In the genomic region with DNA sequence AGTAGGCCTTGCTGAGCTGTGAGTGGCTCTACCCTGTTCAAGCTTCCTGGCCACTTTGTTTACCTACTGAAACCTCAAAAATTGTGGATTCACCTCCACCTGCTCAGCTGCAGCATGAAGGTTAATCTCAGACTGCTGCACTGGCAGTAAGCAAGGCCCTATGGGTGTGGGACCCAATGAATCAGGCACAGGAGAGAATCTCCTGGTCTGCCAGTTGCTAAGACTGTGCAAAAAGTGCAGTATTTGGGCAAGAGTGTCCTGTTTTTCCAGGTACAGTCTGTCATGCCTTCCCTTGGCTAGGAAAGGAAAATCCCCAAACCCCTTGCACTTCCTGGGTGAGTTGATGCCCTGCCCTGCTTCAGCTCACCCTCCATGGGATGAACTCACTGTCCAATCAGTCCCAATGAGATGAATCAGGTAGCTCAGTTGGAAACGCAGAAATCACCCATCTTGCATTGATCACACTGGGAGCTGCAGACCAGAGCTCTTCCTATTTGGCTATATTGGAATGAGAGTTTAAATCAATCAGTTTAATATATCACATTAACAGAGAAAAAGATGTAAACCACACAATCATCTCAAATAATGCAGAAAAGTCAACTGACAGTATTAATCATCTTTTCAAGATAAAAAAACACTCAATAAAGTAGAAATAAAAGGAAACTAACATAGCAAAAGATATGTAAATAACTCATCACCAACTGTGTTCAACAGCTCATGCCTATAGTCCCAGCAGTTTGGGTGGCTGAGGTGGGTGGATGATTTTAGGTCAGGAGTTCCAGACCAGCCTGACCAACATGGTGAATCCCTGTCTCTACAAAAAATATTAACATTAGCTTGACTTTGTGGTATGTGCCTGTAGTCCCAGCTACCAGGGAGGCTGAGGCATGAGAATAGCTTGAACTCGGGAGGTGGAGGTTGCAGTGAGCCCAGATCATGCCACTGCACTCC, we compare ENCODE assay signal across 6 cellular contexts.
A peak's percentile ranks its signal among the peaks of the same experiment; 100 is the strongest.
DNase-seq lines count a peak whose midpoint lies in the region; ATAC-seq and TF ChIP-seq lines count a peak whose summit lies in the region.
"Not testable (repeated sequence)": the region's sequence is repeated elsewhere in the genome, so short reads cannot be mapped to it uniquely, and the experiment has no call there.

No MANE protein-coding gene starts in this region.

- not testable (repeated sequence) for H3K4me1 ChIP-seq in gastroesophageal sphincter; right cardiac atrium (ENCODE audit: control insufficient read depth, insufficient read depth, low read length); mucosa of descending colon (ENCODE audit: low read depth); upper lobe of left lung

- not testable (repeated sequence) for H3K27ac ChIP-seq in gastroesophageal sphincter; right cardiac atrium (ENCODE audit: low read length); upper lobe of left lung

- H3K9me3 Mint-ChIP-seq in stimulated activated effector memory CD8-positive, alpha-beta T cell treated with anti-CD3 and anti-CD28 coated beads, Interleukin-12 subunit alpha, Interleukin-12 subunit beta, amount 100 ng/mL, for 72 hours, result not testable (repeated sequence)

- intact Hi-C loops in right cardiac atrium (cut with DNase I); mucosa of descending colon (cut with DNase I, micrococcal nuclease): not testable (repeated sequence)

- H3K4me1 Mint-ChIP-seq in stimulated activated effector memory CD8-positive, alpha-beta T cell treated with anti-CD3 and anti-CD28 coated beads, Interleukin-12 subunit alpha, Interleukin-12 subunit beta, amount 100 ng/mL, for 72 hours, result not testable (repeated sequence)

- not testable (repeated sequence) for H3K36me3 ChIP-seq in gastroesophageal sphincter; mucosa of descending colon (ENCODE audit: low read depth); upper lobe of left lung

- ATAC-seq in gastroesophageal sphincter (peak; percentile 51), right cardiac atrium (peak; percentile 49 to 52), mucosa of descending colon (peak; percentile 36), upper lobe of left lung (ENCODE audit: low FRiP score in 2 of 2) (peak; percentile 67 to 90)
- peak; percentile 43 for ATAC-seq in stimulated activated effector memory CD8-positive, alpha-beta T cell treated with anti-CD3 and anti-CD28 coated beads, Interleukin-12 subunit alpha, Interleukin-12 subunit beta, amount 100 ng/mL, for 72 hours

- H3K4me3 Mint-ChIP-seq in stimulated activated effector memory CD8-positive, alpha-beta T cell treated with anti-CD3 and anti-CD28 coated beads, Interleukin-12 subunit alpha, Interleukin-12 subunit beta, amount 100 ng/mL, for 72 hours, result not testable (repeated sequence)

- not testable (repeated sequence) for H3K36me3 Mint-ChIP-seq in stimulated activated effector memory CD8-positive, alpha-beta T cell treated with anti-CD3 and anti-CD28 coated beads, Interleukin-12 subunit alpha, Interleukin-12 subunit beta, amount 100 ng/mL, for 72 hours

- TF ChIP-seq POLR2A in gastroesophageal sphincter (IDR thresholded peaks at IDR 0.05); upper lobe of left lung (IDR thresholded peaks at IDR 0.05): not testable (repeated sequence)

- not testable (repeated sequence) for TF ChIP-seq EP300 in gastroesophageal sphincter (IDR thresholded peaks at IDR 0.05); upper lobe of left lung (IDR thresholded peaks at IDR 0.05)

- H3K4me3 ChIP-seq in epithelial cell of esophagus (ENCODE audit: low read length); gastroesophageal sphincter; right cardiac atrium (ENCODE audit: low read length); mucosa of descending colon; upper lobe of left lung: not testable (repeated sequence)

- H3K27ac Mint-ChIP-seq in stimulated activated effector memory CD8-positive, alpha-beta T cell treated with anti-CD3 and anti-CD28 coated beads, Interleukin-12 subunit alpha, Interleukin-12 subunit beta, amount 100 ng/mL, for 72 hours, result not testable (repeated sequence)

- TF ChIP-seq CTCF in epithelial cell of esophagus (IDR thresholded peaks at IDR 0.05; ENCODE audit: insufficient read depth, low read depth, low read length, missing control alignments); gastroesophageal sphincter (IDR thresholded peaks at IDR 0.05); mucosa of descending colon (IDR thresholded peaks at IDR 0.05); upper lobe of left lung (IDR thresholded peaks at IDR 0.05): not testable (repeated sequence)

- 75 to 88% methylated on average over 1 of the region's 2 CpGs for WGBS in gastroesophageal sphincter (ENCODE audit: low coverage in 1 of 2), 2 donors
- 63% methylated on average over 1 of the region's 2 CpGs for WGBS in right cardiac atrium
- 76 to 81% methylated on average over 1 of the region's 2 CpGs for WGBS in upper lobe of left lung, 2 donors

- H3K27me3 ChIP-seq in gastroesophageal sphincter, result peaks cover 24% of the 10 kb centered on the region
- not testable (repeated sequence) for H3K27me3 ChIP-seq in right cardiac atrium (ENCODE audit: control insufficient read depth, insufficient read depth); upper lobe of left lung

- not testable (repeated sequence) for H3K9me3 ChIP-seq in gastroesophageal sphincter; right cardiac atrium (ENCODE audit: control insufficient read depth, low read length); mucosa of descending colon; upper lobe of left lung

- DNase-seq in epithelial cell of esophagus (ENCODE audit: low read depth), result peak; percentile 18
- not testable (repeated sequence) for DNase-seq in right cardiac atrium; mucosa of descending colon; stimulated activated effector memory CD8-positive, alpha-beta T cell treated with anti-CD3 and anti-CD28 coated beads, Interleukin-12 subunit alpha, Interleukin-12 subunit beta, amount 100 ng/mL, for 72 hours (ENCODE audit: low spot score in 2 of 2); upper lobe of left lung
